Comparison of ENCODE assay signal across 9 cellular contexts in the genomic region with DNA sequence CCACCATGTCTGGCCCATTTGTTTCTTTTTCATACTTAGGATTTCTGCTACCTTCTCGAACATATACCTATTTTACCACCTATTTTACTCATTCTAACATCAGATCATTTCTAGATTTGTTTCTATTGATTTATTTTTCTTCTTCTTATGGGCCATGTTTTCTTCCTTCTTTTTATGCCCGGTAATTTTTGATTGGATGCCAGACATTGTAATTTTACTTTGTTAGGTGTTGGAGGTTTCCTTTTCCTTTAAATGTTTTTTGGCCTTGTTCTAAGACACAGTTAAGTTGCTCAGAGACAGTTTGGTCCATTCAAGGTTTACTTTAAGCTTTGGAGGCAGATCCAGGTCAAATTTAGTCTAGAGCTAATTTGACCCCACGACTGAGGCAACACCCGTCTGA.
"Had no signal": no experiment of that assay in that cellular context is flagged by ENCODE, and none has a peak within 500 bp of the region (broad histone marks: within the 10 kb centered on the region; RNA-seq: fewer than 3 reads in every experiment).

No MANE protein-coding gene starts in this region.

- H2AFZ ChIP-seq: GM23248, GM23338 had no signal

- H3K4me3 Mint-ChIP-seq: GM23338, H9, HFFc6 had no signal

- H3K4me1 ChIP-seq: HAP-1 had no signal

- H3K36me3 ChIP-seq: HAP-1 had no signal

- H3K9ac ChIP-seq: GM23248 had no signal

- H3K4me3 ChIP-seq: GM23248, GM23338, HAP-1 had no signal

- FAIRE-seq: H54 had no signal

- H3K27ac ChIP-seq: GM23248 had no signal

- H3K4me2 ChIP-seq: GM23338 had no signal

- ATAC-seq: GM23338, HCT116 had no signal

- H3K27ac Mint-ChIP-seq: GM23338, H9, HFFc6 had no signal

- DNase-seq: GM23248, GOT3, H9, HCEC 1CT, HFFc6 had no signal
